Comparison of ENCODE assay signal across 1 cellular context in genomic region chr19:3346677-3347353, GRCh38.
TF ChIP-seq lines count a peak whose summit lies in the region.

No MANE protein-coding gene starts in this region.

TF ChIP-seq in H1, 55 proteins besides CTCF, POLR2A, EP300 and RAD21 (continued from another document):
- no peak for TF ChIP-seq GABPA (IDR thresholded peaks at IDR 0.05; ENCODE audit: borderline replicate concordance, insufficient read depth, low read length)
- no peak for TF ChIP-seq CREB1 (IDR thresholded peaks at IDR 0.05)
